Comparison of ENCODE assay signal across 8 cellular contexts in the genomic region with DNA sequence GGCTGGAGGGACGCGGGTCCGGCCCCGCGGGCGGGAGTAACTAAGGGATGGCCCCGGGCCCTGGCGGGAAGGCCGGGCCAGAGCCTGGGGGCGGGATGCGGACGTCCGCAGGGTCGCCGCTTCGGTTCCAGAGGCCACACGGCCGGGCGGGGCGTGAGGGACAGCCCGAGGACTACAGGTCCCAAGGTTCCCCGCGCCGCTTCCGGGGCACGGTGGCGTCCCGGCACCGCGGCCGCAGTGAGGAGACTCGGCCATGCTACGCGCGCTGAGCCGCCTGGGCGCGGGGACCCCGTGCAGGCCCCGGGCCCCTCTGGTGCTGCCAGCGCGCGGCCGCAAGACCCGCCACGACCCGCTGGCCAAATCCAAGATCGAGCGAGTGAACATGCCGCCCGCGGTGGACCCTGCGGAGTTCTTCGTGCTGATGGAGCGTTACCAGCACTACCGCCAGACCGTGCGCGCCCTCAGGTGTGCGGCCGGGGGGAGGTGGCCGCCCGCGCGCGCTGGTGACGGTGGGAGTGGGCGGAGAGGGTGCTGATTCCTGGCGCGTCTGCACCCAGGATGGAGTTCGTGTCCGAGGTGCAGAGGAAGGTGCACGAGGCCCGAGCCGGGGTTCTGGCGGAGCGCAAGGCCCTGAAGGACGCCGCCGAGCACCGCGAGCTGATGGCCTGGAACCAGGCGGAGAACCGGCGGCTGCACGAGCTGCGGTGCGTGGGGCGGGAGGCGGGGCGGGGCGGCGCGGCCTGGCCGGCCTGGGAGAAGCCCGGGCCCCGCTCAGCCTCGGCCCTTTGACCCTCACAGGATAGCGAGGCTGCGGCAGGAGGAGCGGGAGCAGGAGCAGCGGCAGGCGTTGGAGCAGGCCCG. TPM values are rescaled to one million over a fixed set of nuclear protein-coding genes. Genes with fewer than 3 reads are reported as not detected.
A peak's percentile ranks its signal among the peaks of the same experiment; 100 is the strongest.
DNase-seq lines count a peak whose midpoint lies in the region; ATAC-seq and TF ChIP-seq lines count a peak whose summit lies in the region.

Gene MRPS26, plus strand, starts transcription at position 237 of the 861 bp plus-strand sequence. Its CDS starts 17 bp downstream, at position 254.

- in situ Hi-C loops in G401 (cut with HindIII; ENCODE audit: low sequenced_read_pairs), result no loop called here

- H3K9me3 Mint-ChIP-seq in GM23338, result no peaks in the 10 kb centered on the region; the same call in 2 of the 3 replicates
- no peaks in the 10 kb centered on the region for H3K9me3 Mint-ChIP-seq in activated naive CD8-positive, alpha-beta T cell (ENCODE audit: low read depth)

- H3K9me2 ChIP-seq in GM23338 (ENCODE audit: insufficient read depth), result peaks cover 4% of the 10 kb centered on the region; the same call in 1 of the 2 replicates

- H3K36me3 ChIP-seq in GM23338 (ENCODE audit: insufficient read depth), result peaks cover 18% of the 10 kb centered on the region; the same call in 1 of the 2 replicates
- no peaks in the 10 kb centered on the region for H3K36me3 ChIP-seq in ovary
- H3K36me3 ChIP-seq in thymus (ENCODE audit: control insufficient read depth, insufficient read depth), result peaks cover 34% of the 10 kb centered on the region

- peaks cover 10% of the 10 kb centered on the region for H4K20me1 ChIP-seq in GM23338 (replicated peaks; ENCODE audit: insufficient read depth)

- peaks cover 14% of the 10 kb centered on the region for H3K27me3 Mint-ChIP-seq in GM23338 (ENCODE audit: insufficient read depth, low read depth, poor library complexity)
- no peaks in the 10 kb centered on the region for H3K27me3 Mint-ChIP-seq in activated naive CD8-positive, alpha-beta T cell

- DNase-seq in G401 (ENCODE audit: low spot score) (peak; percentile 90), GM23338 (ENCODE audit: low spot score) (peak; percentile 97), LoVo (ENCODE audit: low spot score) (peak; percentile 89), SKM-1 (lab: John Stamatoyannopoulos, UW; ENCODE audit: unreplicated experiment) (peak; percentile 29), head of caudate nucleus (peak; percentile 72 to 96 (median 92)), ovary (peak; percentile 85 to 91 (median 89))

- H3K27me3 ChIP-seq in GM23338 (ENCODE audit: insufficient read depth) (no peaks in the 10 kb centered on the region), ovary (no peaks in the 10 kb centered on the region), thymus (ENCODE audit: control insufficient read depth, insufficient read depth) (no peaks in the 10 kb centered on the region)

- peaks cover 11% of the 10 kb centered on the region for H3K79me2 ChIP-seq in GM23338 (replicated peaks; ENCODE audit: insufficient read depth)

- no peak for TF ChIP-seq EP300 in ovary (IDR thresholded peaks at IDR 0.05)

- 0% methylated on average over 60 to 104 of the region's 104 CpGs for WGBS in ovary, 3 donors
- WGBS in thymus, result under 1% methylated on average over 104 of the region's 104 CpGs

- H3K27ac Mint-ChIP-seq in GM23338, result peak within 1 kb of the TSS; percentile 91
- H3K27ac Mint-ChIP-seq in activated naive CD8-positive, alpha-beta T cell, result peak within 1 kb of the TSS; percentile 76

- ATAC-seq in GM23338, result peak; percentile 92

- H2AFZ ChIP-seq in GM23338, result peak within 1 kb of the TSS; percentile 95

- peak within 1 kb of the TSS; percentile 96 for H3K4me2 ChIP-seq in GM23338

- H3K9me3 ChIP-seq in ovary (no peaks in the 10 kb centered on the region), thymus (ENCODE audit: control insufficient read depth) (no peaks in the 10 kb centered on the region)

- H3K4me3 ChIP-seq in GM23338 (peak within 1 kb of the TSS; percentile 94), ovary (peak within 1 kb of the TSS; percentile 79), thymus (ENCODE audit: low read length) (peak within 1 kb of the TSS; percentile 78)

- H3K4me1 Mint-ChIP-seq in GM23338, result peaks cover 25% of the 10 kb centered on the region
- H3K4me1 Mint-ChIP-seq in activated naive CD8-positive, alpha-beta T cell (ENCODE audit: low read depth), result peaks cover 18% of the 10 kb centered on the region

- peaks cover 10% of the 10 kb centered on the region; the same call in 1 of the 2 replicates for H3F3A ChIP-seq in GM23338 (replicated peaks; ENCODE audit: low read depth)

- H3K4me3 Mint-ChIP-seq in GM23338, result peak within 1 kb of the TSS; percentile 85
- H3K4me3 Mint-ChIP-seq in activated naive CD8-positive, alpha-beta T cell, result peak within 1 kb of the TSS; percentile 95

- peak; percentile 68 for TF ChIP-seq POLR2A in ovary (IDR thresholded peaks at IDR 0.05)

- intact Hi-C loops in head of caudate nucleus (cut with DNase I), result loop anchor here (5.0 to 10.0 kb wide), 2 partner anchors 174 to 269 kb away; partner anchors contain the start of gene PTPRA
- intact Hi-C loops in ovary (cut with DNase I), result loop anchor here in 1 of 4 donors (5.0 kb wide), 1 partner anchor 166 kb away; no protein-coding TSS in a partner anchor

- H3K4me1 ChIP-seq in GM23338 (ENCODE audit: insufficient read depth), result peaks cover 24% of the 10 kb centered on the region
- H3K4me1 ChIP-seq in ovary (ENCODE audit: insufficient read depth), result peaks cover 19% of the 10 kb centered on the region
- peaks cover 10% of the 10 kb centered on the region for H3K4me1 ChIP-seq in thymus (ENCODE audit: control insufficient read depth, insufficient read depth, low read length)

- H3K27ac ChIP-seq in GM23338 (ENCODE audit: low read depth) (0 out of 2 replicates have a peak within 1 kb of the TSS, but pooled peaks have one; percentile 76), ovary (peak within 1 kb of the TSS; percentile 84 to 95), thymus (ENCODE audit: low read depth) (peak within 1 kb of the TSS; percentile 79)

- peaks cover 45% of the 10 kb centered on the region for H3K36me3 Mint-ChIP-seq in GM23338 (ENCODE audit: low read depth)
- H3K36me3 Mint-ChIP-seq in activated naive CD8-positive, alpha-beta T cell, result peaks cover 7% of the 10 kb centered on the region

- no peak for TF ChIP-seq CTCF in GM23338 (conservative IDR thresholded peaks at IDR 0.05; ENCODE audit: low read depth in 2 of 2)
- TF ChIP-seq CTCF in ovary (IDR thresholded peaks at IDR 0.05), result no peak

TF ChIP-seq in GM23338, 12 proteins besides CTCF, POLR2A, EP300 and RAD21 (continues in another document):
- TF ChIP-seq ZNF331 (CRISPR knock-in tag; IDR thresholded peaks at IDR 0.05; ENCODE audit: low read depth) (no peak), NANOG (IDR thresholded peaks at IDR 0.05; ENCODE audit: borderline replicate concordance) (no peak), EZH2phosphoT487 (IDR thresholded peaks at IDR 0.05; ENCODE audit: unreplicated experiment) (no peak)

RNA-seq across cellular contexts. Expression of gene MRPS26, which starts in this region (rescaled TPM):
- total RNA-seq in G401 (2014; rRNA removed; shearing (Covaris generic)), result 105 and 142 TPM in 2 replicates
- 103 and 105 TPM in 2 replicates for total RNA-seq in GM23338 (2014; rRNA removed; shearing (Covaris generic))
- polyA plus RNA-seq in GM23338 (2016; fragmentation: Nextera tagmentation; extraction: Ambion mirVana) (154 and 158 TPM in 2 replicates), ovary (10 to 100 TPM; 18.4 to 65.6 TPM), thymus (40.5 TPM)
- total RNA-seq in ovary, result 10 to 100 TPM; 40.8 to 65.8 (median 51.9) TPM

Comparison
In these comparisons a context has a peak if more than half of its experiments do, and no peak if none do; other contexts are left out.
1. Peak in every context shown above with its lines: DNase-seq, ATAC-seq, H3K4me3 ChIP-seq and H3K27ac ChIP-seq.
2. DNase-seq: peak in every context shown above with its lines; median percentile 97 in GM23338; 92 in head of caudate nucleus; 90 in G401; 89 in LoVo; 89 in ovary; 29 in SKM-1.